Comparison of ENCODE assay signal across 8 cellular contexts in the genomic region with DNA sequence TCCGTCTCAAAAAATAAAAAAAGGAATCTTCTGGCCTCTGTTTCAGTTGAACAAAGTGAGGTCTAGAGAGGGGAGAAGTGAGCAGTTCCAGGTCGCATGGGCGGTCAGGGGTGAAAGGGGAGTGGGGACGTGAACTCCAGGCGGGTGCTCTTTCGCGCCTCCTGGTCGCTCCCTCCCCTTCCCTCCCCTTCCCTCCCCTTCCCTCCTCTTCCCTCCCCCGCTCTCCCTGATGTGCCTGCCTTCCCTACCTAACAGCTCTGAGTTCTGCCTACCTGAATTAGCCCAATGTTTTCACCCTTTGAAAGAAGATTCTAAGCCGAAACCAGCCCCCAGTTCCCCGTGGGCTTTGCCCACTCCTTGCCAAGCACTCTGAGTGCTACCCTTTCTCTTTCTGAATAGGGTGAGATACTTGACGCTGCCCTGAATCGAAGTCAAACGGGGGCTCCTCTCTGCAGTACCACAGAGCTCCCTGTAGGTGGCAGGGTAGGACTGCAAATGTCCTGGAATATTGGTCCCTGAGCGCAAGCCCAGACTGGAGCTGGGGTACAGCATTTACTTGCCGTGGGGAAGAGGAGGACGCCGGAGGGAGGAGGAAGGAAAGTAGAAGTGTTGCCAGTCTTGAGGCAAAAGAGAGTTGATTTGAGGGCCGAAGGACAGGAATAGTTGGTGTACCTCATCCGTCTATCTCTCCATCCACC.
A peak's percentile ranks its signal among the peaks of the same experiment; 100 is the strongest.
DNase-seq lines count a peak whose midpoint lies in the region; ATAC-seq, FAIRE-seq and TF ChIP-seq lines count a peak whose summit lies in the region.
"Not testable (repeated sequence)": the region's sequence is repeated elsewhere in the genome, so short reads cannot be mapped to it uniquely, and the experiment has no call there.

No MANE protein-coding gene starts in this region.

- TF ChIP-seq POLR2A in HepG2 (IDR thresholded peaks at IDR 0.05; ENCODE audit: insufficient read depth in 1 of 2, low read depth in 2 of 2, low read length in 2 of 2): not testable (repeated sequence)

- not testable (repeated sequence) for H2AFZ ChIP-seq in HepG2 (ENCODE audit: low read length)

- H3K36me3 ChIP-seq in A673 (ENCODE audit: insufficient read depth, low read length, poor library complexity, severe bottlenecking); RWPE2 (ENCODE audit: low read depth); HepG2 (replicated peaks in 1 of 2; ENCODE audit: control insufficient read depth in 1 of 2, insufficient read depth in 2 of 2, low read length in 2 of 2): not testable (repeated sequence)

- intact Hi-C loops in A673 (cut with micrococcal nuclease; ENCODE audit: unreplicated experiment); dorsolateral prefrontal cortex (cut with DNase I): not testable (repeated sequence)
- intact Hi-C loops in HepG2 (cut with micrococcal nuclease; ENCODE audit: unreplicated experiment): loop anchor here (10.0 kb wide), 1 partner anchor 982 kb away; no protein-coding TSS in a partner anchor

- H3K79me2 ChIP-seq in HepG2 (ENCODE audit: insufficient read depth, low read length): not testable (repeated sequence)

- 8% methylated on average over 20 of the region's 20 CpGs for WGBS in HepG2 (ENCODE audit: low lambda C conversion rate)

- H3K9ac ChIP-seq in HepG2 (ENCODE audit: insufficient read depth, low read depth, low read length): not testable (repeated sequence)

- FAIRE-seq in HepG2 (lab: Jason Lieb, UNC): peak; percentile 99

- TF ChIP-seq CTCF in A673 (conservative IDR thresholded peaks at IDR 0.05; ENCODE audit: low read depth, low read length): peak; percentile 54
- TF ChIP-seq CTCF in LNCAP (IDR thresholded peaks at IDR 0.05): peak; percentile 29; the same call in 1 of the 2 replicates
- peak; percentile 39 for TF ChIP-seq CTCF in RWPE2 (IDR thresholded peaks at IDR 0.05; ENCODE audit: poor library complexity, severe bottlenecking)
- TF ChIP-seq CTCF in dorsolateral prefrontal cortex (IDR thresholded peaks at IDR 0.05 in 54 of 56, conservative IDR thresholded peaks at IDR 0.05 in 2 of 56; ENCODE audit: low read depth in 1 of 56, partially characterized antibody in 56 of 56): peak in 54 of 56 donors; percentile 51 to 77 (median 62)
- TF ChIP-seq CTCF in HepG2 (CRISPR knock-in tag; IDR thresholded peaks at IDR 0.05): peak; percentile 83

- TF ChIP-seq RAD21 in HepG2 (CRISPR knock-in tag; IDR thresholded peaks at IDR 0.05): 0 out of 2 replicates have a peak, but pooled peaks have one; percentile 16

- H3K4me1 ChIP-seq in A673 (ENCODE audit: insufficient read depth, low read length, poor library complexity, severe bottlenecking); RWPE2 (ENCODE audit: insufficient read depth, poor library complexity, severe bottlenecking); HepG2 (ENCODE audit: insufficient read depth, low read length): not testable (repeated sequence)

- ATAC-seq in GM18511 (IDR thresholded peaks at IDR 0.05; ENCODE audit: unreplicated experiment) (peak; percentile 52), RWPE2 (ENCODE audit: low read depth) (peak; percentile 87), HepG2 (peak; percentile 83)

- not testable (repeated sequence) for BruUV-seq in A673 (replicated peaks; lab: Mats Ljungman, UMichigan); HepG2 (replicated peaks; lab: Mats Ljungman, UMichigan)

- H3K9me3 ChIP-seq in A673 (ENCODE audit: low read depth, low read length, poor library complexity, severe bottlenecking); RWPE2 (ENCODE audit: severe bottlenecking); HepG2 (ENCODE audit: low read length): not testable (repeated sequence)

- POLR2A ChIA-PET in A673 (lab: Charles Lee; ENCODE audit: low non-redundant PET); HepG2 (lab: Yijun Ruan, JAX): not testable (repeated sequence)

- not testable (repeated sequence) for TF ChIP-seq EP300 in HepG2 (IDR thresholded peaks at IDR 0.05; ENCODE audit: low read depth in 2 of 2, low read length in 2 of 2); HepG2 (CRISPR knock-in tag; IDR thresholded peaks at IDR 0.05; ENCODE audit: borderline replicate concordance)

- H3K4me2 ChIP-seq in HepG2 (ENCODE audit: low read depth, low read length): not testable (repeated sequence)

- not testable (repeated sequence) for H4K20me1 ChIP-seq in HepG2 (ENCODE audit: insufficient read depth, low read length)

- H3K27ac ChIP-seq in A673 (ENCODE audit: low read depth, low read length, poor library complexity, severe bottlenecking); RWPE2 (ENCODE audit: poor library complexity, severe bottlenecking); dorsolateral prefrontal cortex; HepG2 (ENCODE audit: extremely low read length, insufficient read depth, low read length): not testable (repeated sequence)

- in situ Hi-C loops in HepG2 (cut with HindIII; ENCODE audit: extremely low pct_ligation_motif_present, low pct_unique_long_range_greater_than_20kb): not testable (repeated sequence)

- not testable (repeated sequence) for H3K4me3 ChIP-seq in A673 (ENCODE audit: low read depth, low read length, poor library complexity, severe bottlenecking); RWPE2 (ENCODE audit: severe bottlenecking); dorsolateral prefrontal cortex; HepG2 (replicated peaks in 1 of 3; ENCODE audit: insufficient read depth in 1 of 3, low read depth in 2 of 3, low read length in 3 of 3)

- peak; percentile 1 for DNase-seq in A673 (ENCODE audit: low spot score)
- DNase-seq in RWPE2 (ENCODE audit: low spot score); HepG2 (ENCODE audit: low spot score): not testable (repeated sequence)
- DNase-seq in activated CD8-positive, alpha-beta memory T cell treated with anti-CD3 and anti-CD28 coated beads, Interleukin-2, amount 50 U/mL, for 48 hours: peak; percentile 66
- DNase-seq in dorsolateral prefrontal cortex: peak in 9 of 10 donors; percentile 7 to 76 (median 49)
- DNase-seq in stimulated activated CD4-positive, alpha-beta T cell treated with anti-CD3 and anti-CD28 coated beads, Interleukin-1b, Interleukin-23, amount 100 ng/mL, for 48 hours: peak; percentile 49

- CTCF ChIA-PET in A673 (lab: Charles Lee): not testable (repeated sequence)
- CTCF ChIA-PET in HepG2 (lab: Yijun Ruan, JAX; ENCODE audit: low intra/inter-chr PET ratio, low total read pairs): interaction anchor here (0.6 kb wide), 1 partner anchor 875 kb away, joined by 4 read pairs; no protein-coding TSS in a partner anchor

- not testable (repeated sequence) for H3K27me3 ChIP-seq in A673 (replicated peaks; ENCODE audit: insufficient read depth, low read depth, low read length, poor library complexity); RWPE2 (ENCODE audit: insufficient read depth, poor library complexity, severe bottlenecking); dorsolateral prefrontal cortex; HepG2 (ENCODE audit: control insufficient read depth in 1 of 2, insufficient read depth in 2 of 2, low read length in 2 of 2)

TF ChIP-seq in HepG2, 621 proteins besides CTCF, POLR2A, EP300 and RAD21:
- TF ChIP-seq SMC3 (IDR thresholded peaks at IDR 0.05; ENCODE audit: low read length) (peak; percentile 54), STAG1 (CRISPR knock-in tag; IDR thresholded peaks at IDR 0.05) (peak; percentile 76)

Comparison
In these comparisons a context has a peak if more than half of its experiments do, and no peak if none do; other contexts are left out.
1. CTCF ChIP-seq: peak in every context shown above with its lines; median percentile 83 in HepG2; 62 in dorsolateral prefrontal cortex; 54 in A673; 39 in RWPE2; 29 in LNCAP.